In genomic region chr9:92764988-92765936, GRCh38 we compare ENCODE assay signal across 8 cellular contexts. TPM values are rescaled to one million over a fixed set of nuclear protein-coding genes. Genes with fewer than 3 reads are reported as not detected.
DNase-seq lines count a peak whose midpoint lies in the region; ATAC-seq and TF ChIP-seq lines count a peak whose summit lies in the region.

No MANE protein-coding gene starts in this region.

- H3K9me3 Mint-ChIP-seq in activated T-cell treated with anti-CD3 and anti-CD28 coated beads, Interleukin-2, amount 50 U/mL, for 4 hours: no peaks in the 10 kb centered on the region

- peaks cover 47% of the 10 kb centered on the region for H3K4me1 Mint-ChIP-seq in activated T-cell treated with anti-CD3 and anti-CD28 coated beads, Interleukin-2, amount 50 U/mL, for 4 hours (ENCODE audit: low read depth)

- BruUV-seq in PC-3 (replicated peaks; lab: Mats Ljungman, UMichigan): TSS peak; percentile 87

- H3K79me2 ChIP-seq in DOHH2 (ENCODE audit: control insufficient read depth, low read length) (peaks cover 43% of the 10 kb centered on the region), PC-3 (ENCODE audit: low read length) (peaks cover 43% of the 10 kb centered on the region)

- H3K9me2 ChIP-seq in DOHH2 (replicated peaks; ENCODE audit: control insufficient read depth, low read length) (no peaks in the 10 kb centered on the region), PC-3 (replicated peaks; ENCODE audit: low read length) (no peaks in the 10 kb centered on the region)

- CTCF ChIA-PET in PC-3 (lab: Charles Lee): interaction anchor here (1.0 kb wide), 2 partner anchors 26 to 95 kb away, joined by 3 to 6 read pairs; no protein-coding TSS in a partner anchor

- H3K27me3 ChIP-seq in DOHH2 (ENCODE audit: control insufficient read depth, low read length) (no peaks in the 10 kb centered on the region), PC-3 (ENCODE audit: low read length) (no peaks in the 10 kb centered on the region), muscle layer of duodenum (ENCODE audit: low read depth, low read length) (no peaks in the 10 kb centered on the region)

- H3K36me3 ChIP-seq in DOHH2 (ENCODE audit: control insufficient read depth, low read length) (peaks cover 22% of the 10 kb centered on the region), PC-3 (ENCODE audit: low read depth, low read length) (no peaks in the 10 kb centered on the region), muscle layer of duodenum (ENCODE audit: control insufficient read depth in 1 of 2, insufficient read depth in 2 of 2, low read length in 2 of 2) (no peaks in the 10 kb centered on the region)

- DNase-seq in KBM-7: peak; percentile 98
- DNase-seq in PC-3: peak; percentile 94
- peak; percentile 95 for DNase-seq in activated T-cell treated with anti-CD3 and anti-CD28 coated beads, Interleukin-2, amount 50 U/mL, for 4 hours
- DNase-seq in stimulated activated CD8-positive, alpha-beta memory T cell treated with anti-CD3 and anti-CD28 coated beads, Interleukin-7, amount 100 ng/mL, for 24 hours (ENCODE audit: low read depth): peak; percentile 89

- H4K20me1 ChIP-seq in DOHH2 (ENCODE audit: control insufficient read depth, insufficient read depth, low read depth, low read length) (peaks cover 26% of the 10 kb centered on the region), PC-3 (ENCODE audit: low read length) (peaks cover 23% of the 10 kb centered on the region)

- H3K9ac ChIP-seq in PC-3 (ENCODE audit: low read length): peak overlapping the region; percentile 97

- H3K9me3 ChIP-seq in DOHH2 (ENCODE audit: control insufficient read depth, insufficient read depth, low read length) (no peaks in the 10 kb centered on the region), PC-3 (ENCODE audit: low read length) (no peaks in the 10 kb centered on the region), muscle layer of duodenum (ENCODE audit: control insufficient read depth in 1 of 2, low read length in 2 of 2) (no peaks in the 10 kb centered on the region)

- H2AFZ ChIP-seq in PC-3 (ENCODE audit: low read length): peak overlapping the region; percentile 81

- H3K4me3 Mint-ChIP-seq in activated T-cell treated with anti-CD3 and anti-CD28 coated beads, Interleukin-2, amount 50 U/mL, for 4 hours: peak overlapping the region; percentile 87

- intact Hi-C loops in PC-3 (cut with micrococcal nuclease): loop anchor here (1.0 to 2.0 kb wide), 2 partner anchors 25 to 94 kb away; partner anchors contain the start of gene IPPK

- in situ Hi-C loops in KBM-7 (cut with MboI; ENCODE audit: low pct_unique_long_range_greater_than_20kb, low sequenced_read_pairs): no loop called here

- H3F3A ChIP-seq in DOHH2 (ENCODE audit: control insufficient read depth, insufficient read depth) (no peaks in the 10 kb centered on the region), PC-3 (ENCODE audit: low read length, unreplicated experiment) (no peaks in the 10 kb centered on the region)

- ATAC-seq in GM21723 (IDR thresholded peaks at IDR 0.05; ENCODE audit: unreplicated experiment) (peak; percentile 64), PC-3 (peak; percentile 92), esophagus mucosa (peak; percentile 93)
- peak; percentile 94 for ATAC-seq in activated T-cell treated with anti-CD3 and anti-CD28 coated beads, Interleukin-2, amount 50 U/mL, for 4 hours

- H3K27me3 Mint-ChIP-seq in activated T-cell treated with anti-CD3 and anti-CD28 coated beads, Interleukin-2, amount 50 U/mL, for 4 hours (ENCODE audit: low read depth): peaks cover 2% of the 10 kb centered on the region

- TF ChIP-seq CTCF in DOHH2 (IDR thresholded peaks at IDR 0.05; ENCODE audit: low read depth, low read length, poor library complexity, severe bottlenecking) (peak; percentile 97), PC-3 (conservative IDR thresholded peaks at IDR 0.05; ENCODE audit: low read depth, low read length) (peak; percentile 79)

- H3K4me2 ChIP-seq in DOHH2 (ENCODE audit: low read length): peak overlapping the region; percentile 62
- H3K4me2 ChIP-seq in PC-3 (ENCODE audit: low read length): peak overlapping the region; percentile 94

- H3K4me1 ChIP-seq in DOHH2 (ENCODE audit: control insufficient read depth, low read length) (peaks cover 45% of the 10 kb centered on the region), PC-3 (ENCODE audit: insufficient read depth, low read length) (peaks cover 12% of the 10 kb centered on the region; the same call in 1 of the 2 replicates), muscle layer of duodenum (ENCODE audit: control insufficient read depth in 1 of 2, insufficient read depth in 2 of 2, low read length in 2 of 2) (peaks cover 17 to 36% of the 10 kb centered on the region in 2 donors)

- no peaks in the 10 kb centered on the region for H3K36me3 Mint-ChIP-seq in activated T-cell treated with anti-CD3 and anti-CD28 coated beads, Interleukin-2, amount 50 U/mL, for 4 hours (ENCODE audit: insufficient read depth)

- H3K4me3 ChIP-seq in DOHH2 (ENCODE audit: low read length) (peak overlapping the region; percentile 94), PC-3 (ENCODE audit: low read length) (peak overlapping the region; percentile 86), muscle layer of duodenum (ENCODE audit: low read depth in 1 of 2, low read length in 2 of 2) (peak overlapping the region; percentile 69 to 76)

- POLR2A ChIA-PET in PC-3 (lab: Charles Lee; ENCODE audit: unreplicated experiment): interaction anchor here (1.0 kb wide), 1 partner anchor 95 kb away, joined by 5 read pairs; the partner anchor contains the start of gene IPPK

- H3K27ac ChIP-seq in DOHH2 (ENCODE audit: low read depth, low read length): peak overlapping the region; percentile 86
- peak overlapping the region; percentile 94 for H3K27ac ChIP-seq in PC-3 (ENCODE audit: low read length)
- H3K27ac ChIP-seq in muscle layer of duodenum (ENCODE audit: low read length): peak overlapping the region; percentile 89

RNA-seq across cellular contexts. Expression of gene BICD2, which starts 0.6 kb away (rescaled TPM):
- total RNA-seq in PC-3 (2014; rRNA removed): 26.3 and 36.9 TPM in 2 replicates
- total RNA-seq in activated T-cell treated with anti-CD3 and anti-CD28 coated beads, Interleukin-2, amount 50 U/mL, for 4 hours: 10 to 100 TPM; 29.3 to 32.3 (median 30.1) TPM
- total RNA-seq in esophagus mucosa: 63.7 TPM

Comparison
In these comparisons a context has a peak if more than half of its experiments do, and no peak if none do; other contexts are left out.
1. Peak in every context shown above with its lines: DNase-seq, ATAC-seq, H3K4me3 ChIP-seq and H3K27ac ChIP-seq.